25 cellular contexts compared by ENCODE assay signal in the genomic region with DNA sequence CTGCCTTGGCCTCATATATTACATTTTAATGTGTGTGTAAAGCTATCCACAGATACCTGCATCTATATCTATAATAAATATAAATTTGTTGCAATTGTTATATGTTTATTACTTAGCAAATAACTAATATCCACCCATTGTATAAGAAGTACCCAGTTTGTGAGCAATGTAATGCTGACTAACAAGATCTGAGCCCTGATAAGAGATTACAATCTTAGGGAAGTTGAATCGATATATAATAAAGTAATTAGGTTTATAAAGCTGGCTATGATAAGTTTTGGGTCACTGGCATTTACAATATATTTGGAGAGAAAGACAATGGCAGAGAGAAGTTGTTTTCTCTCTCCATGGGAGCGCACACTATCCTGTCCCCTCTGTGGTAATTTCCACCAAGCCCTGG.
"Had no signal": no experiment of that assay in that cellular context is flagged by ENCODE, and none has a peak within 500 bp of the region (broad histone marks: within the 10 kb centered on the region; RNA-seq: fewer than 3 reads in every experiment).

No MANE protein-coding gene starts in this region.

- H3K27ac ChIP-seq: heart right ventricle, hepatocyte, left lung, lower lobe of right lung, ovary, right atrium auricular region, right lobe of liver, stomach, thoracic aorta, tibial artery, upper lobe of right lung had no signal

- H3K4me2 ChIP-seq: hepatocyte had no signal

- H2AFZ ChIP-seq: hepatocyte had no signal

- H3K4me3 ChIP-seq: heart right ventricle, hepatocyte, left lung, lower lobe of right lung, ovary, right atrium auricular region, right lobe of liver, smooth muscle cell, stomach, thoracic aorta, tibial artery, upper lobe of right lung had no signal

- H3K79me2 ChIP-seq: hepatocyte had no signal

- H3K9me3 ChIP-seq: heart right ventricle, left lung, lower lobe of right lung, ovary, right atrium auricular region, right lobe of liver, stomach, thoracic aorta, tibial artery, upper lobe of right lung had no signal

- ATAC-seq: left cardiac atrium; left lung; lower lobe of right lung; natural killer cell; right lobe of liver; stimulated activated naive B cell treated with anti-CD40 and anti-IgM and Interleukin-4, amounts not matched to agents 10 μg/mL and 1 μg/mL and 100 μg/mL, for 72 hours; stimulated activated naive CD8-positive, alpha-beta T cell treated with anti-CD3 and anti-CD28 coated beads, Interleukin-15, Interleukin-2, amounts not matched to agents 100 U/mL and 50 U/mL, for 24 hours; upper lobe of right lung had no signal

- H3K36me3 ChIP-seq: heart right ventricle, left lung, lower lobe of right lung, ovary, right atrium auricular region, right lobe of liver, stomach, thoracic aorta, tibial artery, upper lobe of right lung had no signal

- H3K27me3 ChIP-seq: heart right ventricle, hepatocyte, left lung, ovary, right atrium auricular region, right lobe of liver, stomach, tibial artery, upper lobe of right lung had no signal

- DNase-seq: glutamatergic neuron; heart right ventricle; kidney glomerular epithelial cell; left cardiac atrium; left lung; lower lobe of right lung; mammary epithelial cell; mesenchymal stem cell; naive B cell; natural killer cell; ovary; right lobe of liver; stimulated activated CD4-positive, alpha-beta T cell treated with anti-CD3 and anti-CD28 coated beads, Interleukin-1b, Interleukin-23, amount 100 ng/mL, for 48 hours; stimulated activated CD4-positive, alpha-beta T cell treated with anti-CD3 and anti-CD28 coated beads, Interleukin-2, amount 100 ng/mL, for 48 hours; stimulated activated CD4-positive, alpha-beta T cell treated with anti-CD3 and anti-CD28 coated beads, Interleukin-4, amount 100 ng/mL, for 4 hours; stimulated activated CD8-positive, alpha-beta memory T cell treated with anti-CD3 and anti-CD28 coated beads, Interleukin-4, amount 100 ng/mL, for 48 hours; stimulated activated naive B cell treated with anti-CD40 and anti-IgM and Interleukin-4, amounts not matched to agents 10 μg/mL and 1 μg/mL and 100 μg/mL, for 72 hours; stimulated activated naive CD8-positive, alpha-beta T cell treated with anti-CD3 and anti-CD28 coated beads, Interleukin-15, Interleukin-2, amounts not matched to agents 100 U/mL and 50 U/mL, for 24 hours; stomach; tibial artery; upper lobe of right lung had no signal

- H3K4me1 ChIP-seq: left lung, lower lobe of right lung, right lobe of liver had no signal
